1 cellular context compared by ENCODE assay signal in the genomic region with DNA sequence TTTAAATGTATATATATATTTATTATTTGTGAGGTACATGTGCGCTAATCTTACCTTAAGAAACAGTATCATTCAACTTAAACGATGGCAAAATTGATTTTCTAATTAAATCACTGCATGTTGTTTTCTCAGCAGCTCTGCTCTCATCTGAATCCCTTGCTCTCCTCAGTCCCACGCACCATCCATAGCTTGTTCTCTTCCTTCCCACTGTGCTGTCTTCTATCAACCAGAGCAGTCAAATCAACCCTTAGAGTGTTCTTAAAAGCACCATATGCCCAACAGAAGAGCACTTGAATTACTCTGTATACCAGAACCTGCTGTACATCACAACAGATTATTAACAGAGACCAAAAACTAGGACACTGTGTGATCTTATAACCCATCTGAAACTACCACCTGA.
TF ChIP-seq lines count a peak whose summit lies in the region.

No MANE protein-coding gene starts in this region.

TF ChIP-seq in GM23338, 12 proteins besides CTCF, POLR2A, EP300 and RAD21 (continued from another document):
- TF ChIP-seq, protein P1, sequence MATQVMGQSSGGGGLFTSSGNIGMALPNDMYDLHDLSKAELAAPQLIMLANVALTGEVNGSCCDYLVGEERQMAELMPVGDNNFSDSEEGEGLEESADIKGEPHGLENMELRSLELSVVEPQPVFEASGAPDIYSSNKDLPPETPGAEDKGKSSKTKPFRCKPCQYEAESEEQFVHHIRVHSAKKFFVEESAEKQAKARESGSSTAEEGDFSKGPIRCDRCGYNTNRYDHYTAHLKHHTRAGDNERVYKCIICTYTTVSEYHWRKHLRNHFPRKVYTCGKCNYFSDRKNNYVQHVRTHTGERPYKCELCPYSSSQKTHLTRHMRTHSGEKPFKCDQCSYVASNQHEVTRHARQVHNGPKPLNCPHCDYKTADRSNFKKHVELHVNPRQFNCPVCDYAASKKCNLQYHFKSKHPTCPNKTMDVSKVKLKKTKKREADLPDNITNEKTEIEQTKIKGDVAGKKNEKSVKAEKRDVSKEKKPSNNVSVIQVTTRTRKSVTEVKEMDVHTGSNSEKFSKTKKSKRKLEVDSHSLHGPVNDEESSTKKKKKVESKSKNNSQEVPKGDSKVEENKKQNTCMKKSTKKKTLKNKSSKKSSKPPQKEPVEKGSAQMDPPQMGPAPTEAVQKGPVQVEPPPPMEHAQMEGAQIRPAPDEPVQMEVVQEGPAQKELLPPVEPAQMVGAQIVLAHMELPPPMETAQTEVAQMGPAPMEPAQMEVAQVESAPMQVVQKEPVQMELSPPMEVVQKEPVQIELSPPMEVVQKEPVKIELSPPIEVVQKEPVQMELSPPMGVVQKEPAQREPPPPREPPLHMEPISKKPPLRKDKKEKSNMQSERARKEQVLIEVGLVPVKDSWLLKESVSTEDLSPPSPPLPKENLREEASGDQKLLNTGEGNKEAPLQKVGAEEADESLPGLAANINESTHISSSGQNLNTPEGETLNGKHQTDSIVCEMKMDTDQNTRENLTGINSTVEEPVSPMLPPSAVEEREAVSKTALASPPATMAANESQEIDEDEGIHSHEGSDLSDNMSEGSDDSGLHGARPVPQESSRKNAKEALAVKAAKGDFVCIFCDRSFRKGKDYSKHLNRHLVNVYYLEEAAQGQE (IDR thresholded peaks at IDR 0.05; ENCODE audit: unreplicated experiment): no peak
- TF ChIP-seq EZH2 (IDR thresholded peaks at IDR 0.05; ENCODE audit: low read depth, unreplicated experiment): no peak
